20 cellular contexts compared by ENCODE assay signal in the genomic region with DNA sequence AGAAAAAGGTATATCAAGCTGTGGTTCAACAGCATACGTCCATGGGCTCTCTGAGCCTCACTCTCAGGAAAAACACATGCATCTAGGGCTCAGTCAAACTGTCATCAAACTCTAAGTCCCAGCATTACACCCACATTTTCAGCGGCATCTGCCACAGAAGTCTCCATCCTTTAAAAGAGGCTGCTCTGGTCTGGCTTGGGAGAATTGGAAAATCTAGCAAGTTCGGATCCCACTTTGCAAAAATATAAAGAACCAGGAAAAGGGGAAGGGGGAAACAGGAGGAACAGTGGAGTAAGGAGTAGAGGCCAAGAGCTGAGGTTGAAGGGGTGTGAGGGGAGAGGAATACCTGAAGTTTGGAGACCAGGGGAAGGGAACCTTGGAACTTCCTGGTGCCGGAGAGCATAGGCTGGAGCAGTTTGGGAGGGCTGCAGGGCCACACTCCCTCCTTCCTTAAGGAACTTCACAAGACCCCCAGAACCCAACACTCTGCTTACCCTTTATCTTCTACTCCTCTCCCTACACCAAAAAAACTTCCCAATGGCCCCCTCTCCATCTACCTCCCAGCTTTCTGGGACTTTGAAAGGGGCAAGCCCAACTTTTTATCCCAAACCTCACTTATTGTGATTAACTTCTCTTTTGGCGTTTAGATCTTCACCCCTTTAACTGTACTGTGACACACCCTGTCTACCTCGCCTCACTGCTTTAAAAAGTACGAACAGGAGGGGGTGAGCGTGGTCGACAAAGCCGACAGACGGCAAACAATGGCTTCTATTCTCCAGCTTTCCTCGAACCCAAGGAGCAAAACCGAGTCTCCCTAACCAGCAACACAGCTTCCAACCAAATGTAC. TPM values are rescaled to one million over a fixed set of nuclear protein-coding genes. Genes with fewer than 3 reads are reported as not detected.
A peak's percentile ranks its signal among the peaks of the same experiment; 100 is the strongest.
DNase-seq lines count a peak whose midpoint lies in the region; ATAC-seq lines count a peak whose summit lies in the region.
"Had no signal": no experiment of that assay in that cellular context is flagged by ENCODE, and none has a peak within 500 bp of the region (broad histone marks: within the 10 kb centered on the region; RNA-seq: fewer than 3 reads in every experiment).

No MANE protein-coding gene starts in this region.

- peaks cover 95% of the 10 kb centered on the region for H3K27me3 ChIP-seq in H7 (ENCODE audit: control insufficient read depth, insufficient read depth, low read length)
- peaks cover 100% of the 10 kb centered on the region for H3K27me3 ChIP-seq in iPS-20b (ENCODE audit: insufficient read depth, low read length)

- no peak overlapping the region for H3K27ac ChIP-seq in iPS-20b (ENCODE audit: low read length)
- H3K27ac ChIP-seq: tibial artery had no signal

- peaks cover 32% of the 10 kb centered on the region; the same call in 1 of the 2 replicates for H3K4me1 ChIP-seq in iPS-20b (ENCODE audit: insufficient read depth, low read length)

- H3K4me3 ChIP-seq in H7 (ENCODE audit: insufficient read depth, low read depth, low read length) (no peak overlapping the region; the same call in 1 of the 2 replicates), iPS-20b (ENCODE audit: low read length) (0 out of 2 replicates have a peak overlapping the region, but pooled peaks have one; percentile 63)
- H3K4me3 ChIP-seq: HAP-1, tibial artery had no signal

- no peak overlapping the region for H3K9ac ChIP-seq in iPS-20b (ENCODE audit: low read depth, low read length)

- H3K9me3 ChIP-seq in iPS-20b (ENCODE audit: insufficient read depth, low read depth, low read length): no peaks in the 10 kb centered on the region
- H3K9me3 ChIP-seq: HAP-1, tibial artery had no signal

- peak; percentile 55 for DNase-seq in H7
- DNase-seq in astrocyte of the hippocampus (ENCODE audit: low read depth, low spot score): peak; percentile 53
- DNase-seq in retina: peak; percentile 73
- no peak for DNase-seq in activated effector memory CD4-positive, alpha-beta T cell treated with anti-CD3 and anti-CD28 coated beads, Interleukin-2, amount 50 U/mL, for 16 hours
- DNase-seq: activated CD8-positive, alpha-beta T cell treated with anti-CD3 and anti-CD28 coated beads for 36 hours; amniotic stem cell; DMS 273 treated with DMSO at 0.1 percent for 48 hours; foreskin melanocyte; MM.1S; NCI-H2227 treated with DMSO at 0.1 percent for 48 hours; SW 1271; tibial artery had no signal

- no peak for ATAC-seq in HG03025 (IDR thresholded peaks at IDR 0.05; ENCODE audit: low FRiP score, unreplicated experiment)
- ATAC-seq in HG02870 (IDR thresholded peaks at IDR 0.05; ENCODE audit: unreplicated experiment): no peak
- ATAC-seq: activated CD8-positive, alpha-beta T cell treated with anti-CD3 and anti-CD28 coated beads for 36 hours; activated T-helper 17 cell treated with anti-CD3 and anti-CD28 coated beads, Interleukin-2, amount 50 U/mL, for 72 hours; stimulated activated memory B cell treated with anti-CD40 and anti-IgM and Interleukin-4, amounts not matched to agents 10 μg/mL and 1 μg/mL and 100 μg/mL, for 72 hours had no signal

- H3K36me3 ChIP-seq in H7 (replicated peaks; ENCODE audit: control insufficient read depth, insufficient read depth, low read length) (no peaks in the 10 kb centered on the region), iPS-20b (ENCODE audit: insufficient read depth, low read depth, low read length) (no peaks in the 10 kb centered on the region)
- H3K36me3 ChIP-seq: HAP-1, tibial artery had no signal

RNA-seq across cellular contexts. Expression of gene PAX6, which starts 4.0 kb away (rescaled TPM):
- total RNA-seq in H7 (2014; rRNA removed; shearing (Covaris generic)): 12.3 and 23.3 TPM in 2 replicates
- total RNA-seq: activated CD8-positive, alpha-beta T cell treated with anti-CD3 and anti-CD28 coated beads for 36 hours; activated T-helper 17 cell treated with anti-CD3 and anti-CD28 coated beads, Interleukin-2, amount 50 U/mL, for 72 hours; endothelial cell of umbilical vein; liver had no signal
